8 cellular contexts compared by ENCODE assay signal in the genomic region with DNA sequence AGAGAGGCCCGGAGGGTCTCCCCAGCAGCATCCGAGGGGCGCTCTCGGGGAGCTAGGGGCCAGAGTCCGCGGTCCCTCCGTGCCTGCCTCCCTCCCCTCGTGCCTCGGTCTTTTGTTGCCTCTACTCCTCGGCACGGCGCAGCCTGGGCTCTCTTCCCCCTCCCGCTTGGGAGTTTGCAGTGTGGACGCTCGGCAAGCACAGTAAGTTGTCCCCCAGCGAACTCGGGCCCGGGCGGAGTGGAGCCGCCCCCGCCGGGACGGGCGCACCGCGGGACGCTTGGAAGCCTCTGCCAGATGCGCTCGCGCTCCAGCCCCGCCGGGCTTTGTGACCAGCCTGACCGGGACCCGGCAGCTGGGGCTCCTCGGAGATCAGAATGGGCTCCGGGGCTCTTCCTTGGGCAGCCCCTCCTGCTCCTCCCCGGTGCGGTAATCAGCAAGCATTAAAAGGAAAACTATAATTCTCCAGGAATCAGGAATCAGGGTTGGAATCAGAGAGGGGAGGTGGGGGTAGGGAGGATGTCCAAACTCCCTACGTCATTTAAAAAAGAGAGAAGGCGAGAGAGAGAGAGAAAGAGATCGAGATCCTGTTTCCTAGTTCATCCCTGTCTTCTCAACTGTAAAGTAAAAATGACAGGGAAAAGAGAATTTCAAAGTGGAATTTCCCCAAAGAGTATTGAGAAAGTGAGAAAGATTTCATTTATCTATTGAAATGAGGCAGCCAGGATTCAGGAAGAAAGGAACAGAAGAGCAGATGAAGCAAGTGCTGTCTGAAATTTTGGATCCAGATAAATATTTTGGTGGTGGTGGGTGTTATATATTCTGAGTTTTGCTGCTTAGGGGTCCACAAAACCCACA. TPM values are rescaled to one million over a fixed set of nuclear protein-coding genes. Genes with fewer than 3 reads are reported as not detected.
A peak's percentile ranks its signal among the peaks of the same experiment; 100 is the strongest.
DNase-seq lines count a peak whose midpoint lies in the region; ATAC-seq and TF ChIP-seq lines count a peak whose summit lies in the region.

No MANE protein-coding gene starts in this region.

- 0 out of 2 replicates have a peak overlapping the region, but pooled peaks have one; percentile 37 for H2AFZ ChIP-seq in MM.1S (ENCODE audit: low read length)
- no peak overlapping the region for H2AFZ ChIP-seq in Karpas-422 (ENCODE audit: low read length)

- H3K4me1 ChIP-seq in MM.1S (ENCODE audit: low read length), result no peaks in the 10 kb centered on the region
- H3K4me1 ChIP-seq in esophagus (ENCODE audit: control insufficient read depth in 2 of 2, insufficient read depth in 2 of 2, low read length in 1 of 2), result peaks cover 2 to 9% of the 10 kb centered on the region in 2 donors
- peaks cover 0 to 4% of the 10 kb centered on the region in 2 donors for H3K4me1 ChIP-seq in naive thymus-derived CD4-positive, alpha-beta T cell (ENCODE audit: control insufficient read depth in 2 of 2, insufficient read depth in 2 of 2, low read length in 2 of 2)
- no peaks in the 10 kb centered on the region for H3K4me1 ChIP-seq in CD8-positive, alpha-beta memory T cell (ENCODE audit: insufficient read depth, low read length)
- H3K4me1 ChIP-seq in Karpas-422 (ENCODE audit: low read length), result peaks cover 7% of the 10 kb centered on the region

- H3K27ac ChIP-seq in MM.1S (ENCODE audit: low read length) (no peak overlapping the region), esophagus (ENCODE audit: low read depth in 2 of 2, low read length in 1 of 2) (peak overlapping the region in 1 of 2 donors; percentile 61), Karpas-422 (ENCODE audit: low read length) (no peak overlapping the region)
- no peak overlapping the region for H3K27ac ChIP-seq in naive thymus-derived CD4-positive, alpha-beta T cell (ENCODE audit: low read depth, low read length)
- H3K27ac ChIP-seq in CD8-positive, alpha-beta memory T cell (ENCODE audit: low read depth, low read length), result no peak overlapping the region

- H3K27me3 Mint-ChIP-seq in naive thymus-derived CD4-positive, alpha-beta T cell, result peaks cover 77 to 81% (median 79%) of the 10 kb centered on the region in 5 donors
- peaks cover 42 to 69% of the 10 kb centered on the region in 2 donors for H3K27me3 Mint-ChIP-seq in CD8-positive, alpha-beta memory T cell

- 4% methylated on average over 39 to 41 of the region's 41 CpGs for WGBS in esophagus, 2 donors

- H3K79me2 ChIP-seq in MM.1S (ENCODE audit: low read length) (no peaks in the 10 kb centered on the region), Karpas-422 (ENCODE audit: low read length) (no peaks in the 10 kb centered on the region)

- intact Hi-C loops in naive thymus-derived CD4-positive, alpha-beta T cell (cut with micrococcal nuclease), result no loop called here

- peaks cover 0 to 20% (median 12%) of the 10 kb centered on the region in 7 donors for H3K4me1 Mint-ChIP-seq in naive thymus-derived CD4-positive, alpha-beta T cell
- H3K4me1 Mint-ChIP-seq in CD8-positive, alpha-beta memory T cell, result peaks cover 0 to 11% (median 5%) of the 10 kb centered on the region in 3 donors

- H3K4me3 Mint-ChIP-seq in naive thymus-derived CD4-positive, alpha-beta T cell, result peak overlapping the region; percentile 10 to 76 (median 49)
- H3K4me3 Mint-ChIP-seq in CD8-positive, alpha-beta memory T cell, result peak overlapping the region in 2 of 7 donors; percentile 17 to 20

- peak; percentile 32 for ATAC-seq in naive thymus-derived CD4-positive, alpha-beta T cell

- H3K4me2 ChIP-seq in MM.1S (ENCODE audit: low read depth, low read length), result peak overlapping the region; percentile 78
- H3K4me2 ChIP-seq in Karpas-422 (ENCODE audit: low read depth, low read length, poor library complexity, severe bottlenecking), result no peak overlapping the region

- H3K27me3 ChIP-seq in MM.1S (replicated peaks; ENCODE audit: insufficient read depth, low read length) (peaks cover 48% of the 10 kb centered on the region), esophagus (ENCODE audit: control insufficient read depth in 1 of 2, insufficient read depth in 2 of 2, low read length in 2 of 2) (peaks cover 7 to 24% of the 10 kb centered on the region in 2 donors), Karpas-422 (ENCODE audit: low read length) (no peaks in the 10 kb centered on the region)
- peaks cover 3% of the 10 kb centered on the region in 2 donors for H3K27me3 ChIP-seq in naive thymus-derived CD4-positive, alpha-beta T cell (ENCODE audit: control insufficient read depth in 2 of 2, insufficient read depth in 2 of 2, low read length in 2 of 2)
- H3K27me3 ChIP-seq in CD8-positive, alpha-beta memory T cell (ENCODE audit: insufficient read depth, low read length, poor library complexity, severe bottlenecking), result peaks cover 12% of the 10 kb centered on the region

- peak overlapping the region; percentile 24; the same call in 1 of the 2 replicates for H3K4me3 ChIP-seq in MM.1S (ENCODE audit: low read length)
- H3K4me3 ChIP-seq in esophagus (ENCODE audit: low read depth in 1 of 2, low read length in 2 of 2), result peak overlapping the region; percentile 19 to 53
- no peak overlapping the region for H3K4me3 ChIP-seq in naive thymus-derived CD4-positive, alpha-beta T cell (ENCODE audit: low read length)
- no peak overlapping the region for H3K4me3 ChIP-seq in CD8-positive, alpha-beta memory T cell (ENCODE audit: low read length)
- H3K4me3 ChIP-seq in Karpas-422 (ENCODE audit: low read length), result no peak overlapping the region

- POLR2A ChIA-PET in naive thymus-derived CD4-positive, alpha-beta T cell (lab: Charles Lee), result no interaction called here
- POLR2A ChIA-PET in CD8-positive, alpha-beta memory T cell (lab: Charles Lee), result no interaction called here

- in situ Hi-C loops in GM13976 (cut with MboI; ENCODE audit: low sequenced_read_pairs, unreplicated experiment), result loop anchor here (10.0 kb wide), 1 partner anchor 319 kb away; no protein-coding TSS in a partner anchor

- CTCF ChIA-PET in naive thymus-derived CD4-positive, alpha-beta T cell (lab: Charles Lee), result no interaction called here
- CTCF ChIA-PET in CD8-positive, alpha-beta memory T cell (lab: Charles Lee), result no interaction called here

- H3K36me3 Mint-ChIP-seq in naive thymus-derived CD4-positive, alpha-beta T cell, result no peaks in the 10 kb centered on the region
- H3K36me3 Mint-ChIP-seq in CD8-positive, alpha-beta memory T cell, result no peaks in the 10 kb centered on the region

- peaks cover 0 to 2% (median 0%) of the 10 kb centered on the region in 11 donors for H3K9me3 Mint-ChIP-seq in naive thymus-derived CD4-positive, alpha-beta T cell
- H3K9me3 Mint-ChIP-seq in CD8-positive, alpha-beta memory T cell, result peaks cover 0 to 12% (median 6%) of the 10 kb centered on the region in 5 donors

- TF ChIP-seq CTCF in GM13976 (IDR thresholded peaks at IDR 0.05; ENCODE audit: borderline replicate concordance, control extremely low read depth, extremely low read depth, insufficient read depth, missing control alignments), result no peak
- TF ChIP-seq CTCF in MM.1S (IDR thresholded peaks at IDR 0.05; ENCODE audit: low read length), result no peak

- H4K20me1 ChIP-seq in MM.1S (ENCODE audit: insufficient read depth, low read length) (no peaks in the 10 kb centered on the region), Karpas-422 (ENCODE audit: insufficient read depth, low read depth, low read length) (no peaks in the 10 kb centered on the region)

- H3K9me3 ChIP-seq in MM.1S (replicated peaks; ENCODE audit: insufficient read depth, low read length) (no peaks in the 10 kb centered on the region), esophagus (ENCODE audit: control insufficient read depth in 2 of 2, insufficient read depth in 1 of 2, low read depth in 1 of 2, low read length in 1 of 2) (peaks cover 0 to 2% of the 10 kb centered on the region in 2 donors), Karpas-422 (ENCODE audit: low read length) (no peaks in the 10 kb centered on the region)
- H3K9me3 ChIP-seq in naive thymus-derived CD4-positive, alpha-beta T cell (ENCODE audit: control insufficient read depth in 2 of 3, low read length in 3 of 3), result no peaks in the 10 kb centered on the region
- H3K9me3 ChIP-seq in CD8-positive, alpha-beta memory T cell (ENCODE audit: low read length), result no peaks in the 10 kb centered on the region

- peak; percentile 56 for DNase-seq in GM13976 (ENCODE audit: low spot score)
- DNase-seq in MM.1S, result no peak
- no peak for DNase-seq in naive thymus-derived CD4-positive, alpha-beta T cell
- no peak for DNase-seq in NCI-H1436 treated with DMSO at 0.1 percent for 48 hours (lab: John Stamatoyannopoulos, UW)
- no peak for DNase-seq in CD8-positive, alpha-beta memory T cell
- no peak for DNase-seq in superior temporal gyrus (ENCODE audit: extremely low spot score)
- no peak for DNase-seq in Karpas-422

- H3K27ac Mint-ChIP-seq in naive thymus-derived CD4-positive, alpha-beta T cell, result no peak overlapping the region
- no peak overlapping the region for H3K27ac Mint-ChIP-seq in CD8-positive, alpha-beta memory T cell

- H3K9ac ChIP-seq in MM.1S (ENCODE audit: low read length) (no peak overlapping the region), Karpas-422 (ENCODE audit: low read length) (no peak overlapping the region)

- no peaks in the 10 kb centered on the region for H3K36me3 ChIP-seq in MM.1S (replicated peaks; ENCODE audit: insufficient read depth, low read length)
- no peaks in the 10 kb centered on the region for H3K36me3 ChIP-seq in esophagus (ENCODE audit: control insufficient read depth in 2 of 2, insufficient read depth in 2 of 2, low read length in 1 of 2)
- no peaks in the 10 kb centered on the region for H3K36me3 ChIP-seq in naive thymus-derived CD4-positive, alpha-beta T cell (ENCODE audit: control insufficient read depth in 2 of 3, insufficient read depth in 3 of 3, low read length in 3 of 3)
- H3K36me3 ChIP-seq in CD8-positive, alpha-beta memory T cell (ENCODE audit: insufficient read depth, low read length), result no peaks in the 10 kb centered on the region
- no peaks in the 10 kb centered on the region for H3K36me3 ChIP-seq in Karpas-422 (ENCODE audit: insufficient read depth, low read length)

- H3K9me2 ChIP-seq in MM.1S (replicated peaks; ENCODE audit: insufficient read depth, low read length) (no peaks in the 10 kb centered on the region), Karpas-422 (replicated peaks; ENCODE audit: insufficient read depth, low read length) (no peaks in the 10 kb centered on the region)

- H3F3A ChIP-seq in MM.1S (ENCODE audit: insufficient read depth, low read length), result no peaks in the 10 kb centered on the region

RNA-seq across cellular contexts. Expression of a gene that starts 0.8 kb away (rescaled TPM):
- polyA plus RNA-seq in esophagus, result under 1 TPM in 1 of 2 donors, not detected in 1; 0.01 TPM
- total RNA-seq in naive thymus-derived CD4-positive, alpha-beta T cell, result not detected
- polyA plus RNA-seq in naive thymus-derived CD4-positive, alpha-beta T cell, result not detected
- not detected for total RNA-seq in CD8-positive, alpha-beta memory T cell
- not detected for polyA plus RNA-seq in CD8-positive, alpha-beta memory T cell
- not detected in 2 replicates for total RNA-seq in Karpas-422 (2014; rRNA removed; shearing (Covaris generic); ENCODE audit: low replicate concordance)

Comparison
In these comparisons a context has a peak if more than half of its experiments do, and no peak if none do; other contexts are left out.
1. H3K4me3 ChIP-seq: peak in MM.1S (single experiment) and esophagus (2 of 2); none in naive thymus-derived CD4-positive, alpha-beta T cell (single experiment), CD8-positive, alpha-beta memory T cell (single experiment) and Karpas-422 (single experiment).